ENCODE assay signal across 9 cellular contexts in genomic region chr3:114450008-114450596, GRCh38.
DNase-seq lines count a peak whose midpoint lies in the region; ATAC-seq and TF ChIP-seq lines count a peak whose summit lies in the region.
"Had no signal": no experiment of that assay in that cellular context is flagged by ENCODE, and none has a peak within 500 bp of the region (broad histone marks: within the 10 kb centered on the region; RNA-seq: fewer than 3 reads in every experiment).

No MANE protein-coding gene starts in this region.

- H3K27ac ChIP-seq in breast epithelium (peak overlapping the region; percentile 85 to 90), suprapubic skin (peak overlapping the region; percentile 34)

- WGBS in suprapubic skin, result 73% methylated on average over 7 of the region's 7 CpGs

- TF ChIP-seq POLR2A in breast epithelium (IDR thresholded peaks at IDR 0.05), result no peak
- TF ChIP-seq POLR2A in suprapubic skin (IDR thresholded peaks at IDR 0.05), result no peak

- no peaks in the 10 kb centered on the region for H3K36me3 ChIP-seq in breast epithelium
- no peaks in the 10 kb centered on the region for H3K36me3 ChIP-seq in suprapubic skin

- ATAC-seq in HG03469 (IDR thresholded peaks at IDR 0.05; ENCODE audit: unreplicated experiment), result peak; percentile 27

- TF ChIP-seq CTCF in breast epithelium (IDR thresholded peaks at IDR 0.05) (peak in 2 of 3 donors; percentile 10 to 41), suprapubic skin (IDR thresholded peaks at IDR 0.05) (no peak)

- no peak for TF ChIP-seq EP300 in suprapubic skin (IDR thresholded peaks at IDR 0.05)

- H3K4me3 ChIP-seq in breast epithelium (peak overlapping the region in 2 of 3 donors; percentile 35 to 49), suprapubic skin (no peak overlapping the region)

- intact Hi-C loops in breast epithelium (cut with DNase I; ENCODE audit: low total_unique reads), result no loop called here

- DNase-seq in DMS79 treated with DMSO at 0.1 percent for 48 hours (lab: John Stamatoyannopoulos, UW) (peak; percentile 77), DMS79 (lab: John Stamatoyannopoulos, UW) (no peak), breast epithelium (ENCODE audit: low spot score in 2 of 2) (no peak), suprapubic skin (ENCODE audit: low spot score in 2 of 2) (no peak), T-helper 9 cell (no peak), pons (ENCODE audit: low spot score) (no peak), OCI-M1 (lab: John Stamatoyannopoulos, UW) (no peak)
- DNase-seq: stimulated activated CD4-positive, alpha-beta T cell treated with anti-CD3 and anti-CD28 coated beads, Interleukin-1b, Interleukin-23, amount 100 ng/mL, for 48 hours had no signal

- H3K9me3 ChIP-seq in breast epithelium, result no peaks in the 10 kb centered on the region
- H3K9me3 ChIP-seq in suprapubic skin, result no peaks in the 10 kb centered on the region

- H3K4me1 ChIP-seq in breast epithelium, result peaks cover 0 to 8% of the 10 kb centered on the region in 2 donors
- peaks cover 34% of the 10 kb centered on the region for H3K4me1 ChIP-seq in suprapubic skin

- no peaks in the 10 kb centered on the region for H3K27me3 ChIP-seq in breast epithelium
- H3K27me3 ChIP-seq in suprapubic skin, result no peaks in the 10 kb centered on the region

Comparison
In these comparisons a context has a peak if more than half of its experiments do, and no peak if none do; other contexts are left out.
1. CTCF ChIP-seq: peak in breast epithelium (2 of 3); none in suprapubic skin (0 of 2).